In the genomic region with DNA sequence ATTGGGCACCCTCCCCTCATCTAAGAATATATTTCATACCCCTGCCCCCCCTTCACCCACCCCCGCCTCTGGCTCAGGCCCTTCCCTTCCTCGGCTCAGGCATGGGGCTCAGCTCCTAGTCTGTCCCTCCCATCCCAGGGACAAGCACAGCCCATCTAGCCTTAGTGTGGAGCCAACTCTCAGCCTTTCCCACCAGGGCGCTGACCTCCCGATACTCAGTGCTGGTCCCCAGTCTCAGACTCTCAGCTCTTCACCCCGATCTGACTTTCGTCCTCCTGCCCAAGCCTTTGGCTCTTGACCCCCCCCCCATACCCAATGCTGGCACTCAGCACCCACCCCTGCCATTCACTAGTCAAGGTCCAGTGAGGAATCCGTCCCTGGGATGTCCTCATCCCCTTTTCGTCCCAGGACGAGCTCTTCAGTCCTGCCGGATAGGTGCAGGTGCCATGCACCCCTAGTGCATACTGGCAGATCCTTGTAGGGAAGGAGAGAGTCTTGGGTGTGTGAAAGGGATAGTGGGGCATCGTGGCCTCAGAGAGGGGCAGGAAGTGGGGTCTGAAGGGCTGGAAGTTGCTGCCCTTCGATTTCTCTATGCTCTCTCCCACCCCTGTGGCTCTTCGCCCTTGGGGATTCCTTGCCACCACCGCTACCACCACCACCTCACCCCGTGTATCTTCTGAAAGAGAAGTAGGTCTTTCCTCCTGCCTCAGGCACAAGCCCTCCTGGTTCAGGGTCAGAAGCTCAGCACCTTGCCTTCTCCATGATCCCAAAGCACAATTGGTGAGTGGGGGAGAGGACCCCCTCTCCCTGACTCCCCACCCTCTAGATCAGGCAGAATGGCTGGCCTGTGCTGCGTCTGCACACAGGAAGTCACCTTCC, we compare ENCODE assay signal across 12 cellular contexts. TPM values are rescaled to one million over a fixed set of nuclear protein-coding genes. Genes with fewer than 3 reads are reported as not detected.
DNase-seq lines count a peak whose midpoint lies in the region; ATAC-seq, FAIRE-seq and TF ChIP-seq lines count a peak whose summit lies in the region.
"Had no signal": no experiment of that assay in that cellular context is flagged by ENCODE, and none has a peak within 500 bp of the region (broad histone marks: within the 10 kb centered on the region; RNA-seq: fewer than 3 reads in every experiment).

No MANE protein-coding gene starts in this region.

- H2AFZ ChIP-seq in SK-N-SH (ENCODE audit: low read depth) (no peak overlapping the region), astrocyte (ENCODE audit: low read depth, low read length) (no peak overlapping the region)

- H3K27me3 Mint-ChIP-seq in CD8-positive, alpha-beta memory T cell = peaks cover 24 to 39% of the 10 kb centered on the region in 2 donors
- H3K27me3 Mint-ChIP-seq in astrocyte (ENCODE audit: low read depth, unreplicated experiment) (peaks cover 64% of the 10 kb centered on the region), nephron progenitor cell (ENCODE audit: low read depth, poor library complexity) (peaks cover 77% of the 10 kb centered on the region)

- no peak for TF ChIP-seq EP300 in SK-N-SH (IDR thresholded peaks at IDR 0.05; ENCODE audit: borderline replicate concordance in 1 of 2, low read depth in 1 of 2, low read length in 1 of 2)

- no peaks in the 10 kb centered on the region for H3F3A ChIP-seq in SK-N-SH (replicated peaks; ENCODE audit: insufficient read depth)

- peaks cover 0 to 23% (median 5%) of the 10 kb centered on the region in 3 donors for H3K4me1 Mint-ChIP-seq in CD8-positive, alpha-beta memory T cell
- no peaks in the 10 kb centered on the region for H3K4me1 Mint-ChIP-seq in astrocyte (ENCODE audit: low read depth, unreplicated experiment)
- H3K4me1 Mint-ChIP-seq in nephron progenitor cell = peaks cover 25% of the 10 kb centered on the region

- TF ChIP-seq RAD21 in SK-N-SH (IDR thresholded peaks at IDR 0.05; ENCODE audit: low read length) = no peak

- H3K9me3 ChIP-seq in SK-N-SH (no peaks in the 10 kb centered on the region), astrocyte (ENCODE audit: insufficient read depth, low read depth, low read length) (no peaks in the 10 kb centered on the region)
- no peaks in the 10 kb centered on the region for H3K9me3 ChIP-seq in CD8-positive, alpha-beta memory T cell (ENCODE audit: low read length)
- H3K9me3 ChIP-seq: tibial artery had no signal

- H3K9me3 Mint-ChIP-seq in CD8-positive, alpha-beta memory T cell = peaks cover 0 to 2% (median 0%) of the 10 kb centered on the region in 5 donors
- H3K9me3 Mint-ChIP-seq in astrocyte (ENCODE audit: unreplicated experiment) (no peaks in the 10 kb centered on the region), nephron progenitor cell (no peaks in the 10 kb centered on the region)

- no peak overlapping the region for H3K4me3 ChIP-seq in SK-N-SH (ENCODE audit: low read depth in 2 of 2, low read length in 1 of 2)
- H3K4me3 ChIP-seq in CD8-positive, alpha-beta memory T cell (ENCODE audit: low read length) = no peak overlapping the region
- no peak overlapping the region for H3K4me3 ChIP-seq in astrocyte (ENCODE audit: insufficient read depth, low read depth, low read length)

- no peaks in the 10 kb centered on the region for H3K9me2 ChIP-seq in SK-N-SH

- H3K4me2 ChIP-seq in SK-N-SH = no peak overlapping the region
- no peak overlapping the region for H3K4me2 ChIP-seq in astrocyte (ENCODE audit: low read length)

- no peak for FAIRE-seq in astrocyte (lab: Jason Lieb, UNC)

- CTCF ChIA-PET in SK-N-SH (lab: Yijun Ruan, JAX) = interaction anchor here (0.6 to 17.5 kb wide), 29 partner anchors 8 to 334 kb away, joined by 3 to 1115 read pairs (median 6); a partner anchor contains a TSS
- CTCF ChIA-PET in CD8-positive, alpha-beta memory T cell (lab: Charles Lee) = interaction anchor here (0.9 to 17.5 kb wide), 10 partner anchors 11 to 220 kb away, joined by 3 to 419 read pairs (median 6); a partner anchor contains a TSS

- H3K9ac ChIP-seq in SK-N-SH = no peak overlapping the region
- H3K9ac ChIP-seq in astrocyte (ENCODE audit: low read length) = no peak overlapping the region

- peaks cover 37% of the 10 kb centered on the region for H3K27me3 ChIP-seq in SK-N-SH (ENCODE audit: insufficient read depth)
- H3K27me3 ChIP-seq in CD8-positive, alpha-beta memory T cell (ENCODE audit: insufficient read depth, low read length, poor library complexity, severe bottlenecking) = peaks cover 20% of the 10 kb centered on the region
- peaks cover 52% of the 10 kb centered on the region for H3K27me3 ChIP-seq in astrocyte (ENCODE audit: insufficient read depth, low read length)

- 78% methylated on average over 16 of the region's 16 CpGs for WGBS in SK-N-SH (ENCODE audit: low lambda C conversion rate)

- H3K36me3 Mint-ChIP-seq in CD8-positive, alpha-beta memory T cell = no peaks in the 10 kb centered on the region
- H3K36me3 Mint-ChIP-seq in astrocyte (ENCODE audit: low read depth, unreplicated experiment) = no peaks in the 10 kb centered on the region
- H3K36me3 Mint-ChIP-seq in nephron progenitor cell (ENCODE audit: low read depth) = no peaks in the 10 kb centered on the region

- no peak for ATAC-seq in SK-N-SH treated with all-trans-retinoic acid at 6 μM for 48 hours

- POLR2A ChIA-PET in SK-N-SH (lab: Yijun Ruan, JAX) = interaction anchor here (1.9 kb wide), 1 partner anchor 28 kb away, joined by 14 read pairs; no protein-coding TSS in a partner anchor
- POLR2A ChIA-PET in CD8-positive, alpha-beta memory T cell (lab: Charles Lee) = interaction anchor here (1.3 kb wide), 1 partner anchor 314 kb away, joined by 3 read pairs; no protein-coding TSS in a partner anchor

- DNase-seq in SK-N-SH (peak; percentile 3), astrocyte (ENCODE audit: low read depth) (no peak), nephron progenitor cell (no peak), SW480 (ENCODE audit: low spot score) (no peak), HCEC 1CT (no peak), NCI-H446 (lab: John Stamatoyannopoulos, UW) (no peak)
- DNase-seq in CD8-positive, alpha-beta memory T cell = no peak
- DNase-seq: 8988T, MV-4-11 had no signal

- H3K27ac ChIP-seq in SK-N-SH (ENCODE audit: low read depth in 2 of 2, low read length in 1 of 2) (no peak overlapping the region), astrocyte (ENCODE audit: low read depth, low read length) (no peak overlapping the region)
- no peak overlapping the region for H3K27ac ChIP-seq in CD8-positive, alpha-beta memory T cell (ENCODE audit: low read depth, low read length)
- H3K27ac ChIP-seq: tibial artery had no signal

- peak overlapping the region; percentile 68 to 91 (median 81) for H3K4me3 Mint-ChIP-seq in CD8-positive, alpha-beta memory T cell
- peak overlapping the region; percentile 79 for H3K4me3 Mint-ChIP-seq in astrocyte (ENCODE audit: unreplicated experiment)
- H3K4me3 Mint-ChIP-seq in nephron progenitor cell = peak overlapping the region; percentile 81

- H3K4me1 ChIP-seq in SK-N-SH (ENCODE audit: control insufficient read depth in 1 of 2, insufficient read depth in 2 of 2, low read depth in 1 of 2, low read length in 1 of 2) = peaks cover 0 to 3% of the 10 kb centered on the region in 2 experiments; a peak in 1 of 4 replicates
- H3K4me1 ChIP-seq in CD8-positive, alpha-beta memory T cell (ENCODE audit: insufficient read depth, low read length) = peaks cover 8% of the 10 kb centered on the region
- H3K4me1 ChIP-seq in astrocyte (ENCODE audit: insufficient read depth, low read length) = peaks cover 3% of the 10 kb centered on the region

- H4K20me1 ChIP-seq in SK-N-SH (ENCODE audit: insufficient read depth) = no peaks in the 10 kb centered on the region
- H4K20me1 ChIP-seq in astrocyte (ENCODE audit: insufficient read depth, low read length) = no peaks in the 10 kb centered on the region

- H3K36me3 ChIP-seq in SK-N-SH (replicated peaks in 1 of 2; ENCODE audit: control insufficient read depth in 1 of 2, insufficient read depth in 2 of 2, low read length in 1 of 2) (no peaks in the 10 kb centered on the region), astrocyte (ENCODE audit: insufficient read depth, low read length) (no peaks in the 10 kb centered on the region)
- no peaks in the 10 kb centered on the region for H3K36me3 ChIP-seq in CD8-positive, alpha-beta memory T cell (ENCODE audit: insufficient read depth, low read length)
- H3K36me3 ChIP-seq: tibial artery had no signal

- H3K79me2 ChIP-seq in SK-N-SH (ENCODE audit: insufficient read depth) (no peaks in the 10 kb centered on the region), astrocyte (ENCODE audit: insufficient read depth, low read length) (no peaks in the 10 kb centered on the region)

- H3K27ac Mint-ChIP-seq in CD8-positive, alpha-beta memory T cell = no peak overlapping the region
- H3K27ac Mint-ChIP-seq in astrocyte (ENCODE audit: unreplicated experiment) = no peak overlapping the region
- no peak overlapping the region for H3K27ac Mint-ChIP-seq in nephron progenitor cell

- TF ChIP-seq CTCF in SK-N-SH (IDR thresholded peaks at IDR 0.05) = no peak
- TF ChIP-seq CTCF in astrocyte (IDR thresholded peaks at IDR 0.05; ENCODE audit: insufficient read depth, low read depth, low read length) = no peak
- TF ChIP-seq CTCF in nephron progenitor cell (IDR thresholded peaks at IDR 0.05) = no peak

TF ChIP-seq in SK-N-SH, 30 proteins besides CTCF, POLR2A, EP300 and RAD21 (continues in another document):
- no peak for TF ChIP-seq RCOR1 (IDR thresholded peaks at IDR 0.05; ENCODE audit: low read length)
- TF ChIP-seq TAF1 (IDR thresholded peaks at IDR 0.05; ENCODE audit: borderline replicate concordance, low read depth, low read length) = no peak
- TF ChIP-seq MEF2A (IDR thresholded peaks at IDR 0.05; ENCODE audit: borderline replicate concordance, low read depth) = no peak
- no peak for TF ChIP-seq FOXM1 (IDR thresholded peaks at IDR 0.05; ENCODE audit: low read depth)
- no peak for TF ChIP-seq RXRA (IDR thresholded peaks at IDR 0.05; ENCODE audit: borderline replicate concordance, low read depth)

TF ChIP-seq in SK-N-SH treated with all-trans-retinoic acid at 6 μM for 48 hours, 23 proteins besides CTCF, POLR2A, EP300 and RAD21 (continues in another document):
- TF ChIP-seq ZNF70 (CRISPR knock-in tag; IDR thresholded peaks at IDR 0.05) = no peak

RNA-seq across cellular contexts. Expression of a gene that starts 2.4 kb away (rescaled TPM):
- 0.03 TPM in 1 of 2 replicates, not detected in the other for polyA plus RNA-seq in SK-N-SH (2012; rRNA removed)
- polyA plus RNA-seq in SK-N-SH (2012; cell fraction: cytosol; rRNA removed) = 0.03 and 0.04 TPM in 2 replicates
- 0.04 TPM in 1 of 2 replicates, not detected in the other for polyA plus RNA-seq in SK-N-SH (2012; cell fraction: nucleus; rRNA removed)
- total RNA-seq in CD8-positive, alpha-beta memory T cell = under 1 TPM in 1 of 2 experiments, not detected in 1; 0.09 TPM
- 0.23 TPM for polyA plus RNA-seq in CD8-positive, alpha-beta memory T cell
- total RNA-seq in astrocyte = 0.20 and 0.41 TPM in 2 replicates
- total RNA-seq: epithelial cell of proximal tubule had no signal
